Comparison of ENCODE assay signal across 9 cellular contexts in genomic region chr11:111514216-111515031, GRCh38. TPM values are rescaled to one million over a fixed set of nuclear protein-coding genes. Genes with fewer than 3 reads are reported as not detected.
A peak's percentile ranks its signal among the peaks of the same experiment; 100 is the strongest.
DNase-seq lines count a peak whose midpoint lies in the region; ATAC-seq, FAIRE-seq and TF ChIP-seq lines count a peak whose summit lies in the region.
"Had no signal": no experiment of that assay in that cellular context is flagged by ENCODE, and none has a peak within 500 bp of the region (broad histone marks: within the 10 kb centered on the region; RNA-seq: fewer than 3 reads in every experiment).

HOATZ (plus strand) TSS chr11:111514778; CDS start chr11:111514785, 7 bp downstream.

- H3K4me3 Mint-ChIP-seq in GM23338: peak within 1 kb of the TSS; percentile 75

- peaks cover 26% of the 10 kb centered on the region for H3K27me3 Mint-ChIP-seq in GM23338 (ENCODE audit: insufficient read depth, low read depth, poor library complexity)

- H3K9me3 Mint-ChIP-seq in GM23338: no peaks in the 10 kb centered on the region

- no peak within 1 kb of the TSS; the same call in 1 of the 2 replicates for H2AFZ ChIP-seq in GM23338
- H2AFZ ChIP-seq in PC-3 (ENCODE audit: low read length): 0 out of 2 replicates have a peak within 1 kb of the TSS, but pooled peaks have one; percentile 3
- no peak within 1 kb of the TSS for H2AFZ ChIP-seq in endothelial cell of umbilical vein (ENCODE audit: low read depth, low read length)
- peak within 1 kb of the TSS; percentile 50 for H2AFZ ChIP-seq in osteoblast (ENCODE audit: low read length)

- peaks cover 11% of the 10 kb centered on the region; the same call in 2 of the 3 replicates for H3K4me1 Mint-ChIP-seq in GM23338

- no TSS peak for BruUV-seq in PC-3 (replicated peaks; lab: Mats Ljungman, UMichigan)
- no TSS peak for BruUV-seq in endothelial cell of umbilical vein (replicated peaks; lab: Mats Ljungman, UMichigan)

- CTCF ChIA-PET in PC-3 (lab: Charles Lee): no interaction called here
- CTCF ChIA-PET in endothelial cell of umbilical vein (lab: Charles Lee): interaction anchor here (1.1 to 1.6 kb wide), 2 partner anchors 26 to 35 kb away, joined by 5 read pairs; partner anchors contain the start of gene LAYN

- POLR2A ChIA-PET in PC-3 (lab: Charles Lee; ENCODE audit: unreplicated experiment): no interaction called here
- POLR2A ChIA-PET in endothelial cell of umbilical vein (lab: Charles Lee): no interaction called here

- H3K4me2 ChIP-seq in GM23338 (peak within 1 kb of the TSS; percentile 84), PC-3 (ENCODE audit: low read length) (no peak within 1 kb of the TSS), endothelial cell of umbilical vein (ENCODE audit: insufficient read depth, low read length) (no peak within 1 kb of the TSS), osteoblast (ENCODE audit: insufficient read depth, low read length) (peak within 1 kb of the TSS; percentile 64)

- peaks cover 45% of the 10 kb centered on the region for H3K27me3 ChIP-seq in GM23338 (ENCODE audit: insufficient read depth)
- H3K27me3 ChIP-seq in PC-3 (ENCODE audit: low read length): no peaks in the 10 kb centered on the region
- peaks cover 21 to 39% of the 10 kb centered on the region in 2 experiments for H3K27me3 ChIP-seq in endothelial cell of umbilical vein (ENCODE audit: control insufficient read depth in 2 of 2, insufficient read depth in 2 of 2, low read length in 2 of 2)
- H3K27me3 ChIP-seq in osteoblast (ENCODE audit: insufficient read depth, low read length): no peaks in the 10 kb centered on the region

- H3K9me3 ChIP-seq in PC-3 (ENCODE audit: low read length): no peaks in the 10 kb centered on the region
- H3K9me3 ChIP-seq in endothelial cell of umbilical vein (replicated peaks; ENCODE audit: control insufficient read depth, insufficient read depth, low read length): no peaks in the 10 kb centered on the region
- no peaks in the 10 kb centered on the region for H3K9me3 ChIP-seq in osteoblast (ENCODE audit: low read depth, low read length)
- H3K9me3 ChIP-seq: right atrium auricular region had no signal

- H3K79me2 ChIP-seq in GM23338 (replicated peaks; ENCODE audit: insufficient read depth): no peaks in the 10 kb centered on the region
- H3K79me2 ChIP-seq in PC-3 (ENCODE audit: low read length): no peaks in the 10 kb centered on the region
- H3K79me2 ChIP-seq in endothelial cell of umbilical vein (ENCODE audit: control insufficient read depth, insufficient read depth, low read length): no peaks in the 10 kb centered on the region
- no peaks in the 10 kb centered on the region for H3K79me2 ChIP-seq in osteoblast (ENCODE audit: insufficient read depth, low read length)

- H3K9me1 ChIP-seq in endothelial cell of umbilical vein (replicated peaks; ENCODE audit: control insufficient read depth, extremely low read depth, insufficient read depth, low read length): no peaks in the 10 kb centered on the region

- H3K27ac ChIP-seq in GM23338 (ENCODE audit: low read depth) (no peak within 1 kb of the TSS), PC-3 (ENCODE audit: low read length) (no peak within 1 kb of the TSS), endothelial cell of umbilical vein (ENCODE audit: insufficient read depth, low read depth, low read length) (no peak within 1 kb of the TSS), osteoblast (ENCODE audit: low read depth, low read length) (no peak within 1 kb of the TSS)
- H3K27ac ChIP-seq: right atrium auricular region had no signal

- peaks cover 22% of the 10 kb centered on the region for H3K4me1 ChIP-seq in GM23338 (ENCODE audit: insufficient read depth)
- no peaks in the 10 kb centered on the region for H3K4me1 ChIP-seq in PC-3 (ENCODE audit: insufficient read depth, low read length)
- H3K4me1 ChIP-seq in endothelial cell of umbilical vein (ENCODE audit: control insufficient read depth, extremely low read depth, insufficient read depth, low read length): peaks cover 4% of the 10 kb centered on the region
- no peaks in the 10 kb centered on the region for H3K4me1 ChIP-seq in osteoblast (ENCODE audit: insufficient read depth, low read length)

- peak within 1 kb of the TSS; percentile 61 for H3K4me3 ChIP-seq in GM23338
- no peak within 1 kb of the TSS for H3K4me3 ChIP-seq in PC-3 (ENCODE audit: low read length)
- H3K4me3 ChIP-seq in endothelial cell of umbilical vein (replicated peaks in 1 of 3; ENCODE audit: insufficient read depth in 1 of 3, low read depth in 1 of 3, low read length in 3 of 3): no peak within 1 kb of the TSS
- H3K4me3 ChIP-seq in osteoblast (ENCODE audit: insufficient read depth, low read length): peak within 1 kb of the TSS; percentile 48

- peak; percentile 57 for ATAC-seq in GM23338
- no peak for ATAC-seq in PC-3

- intact Hi-C loops in PC-3 (cut with micrococcal nuclease) (no loop called here), endothelial cell of umbilical vein (cut with micrococcal nuclease) (loop anchor here (2.0 kb wide), 1 partner anchor 26 kb away; the partner anchor contains the start of gene LAYN)

- DNase-seq in GM23338 (ENCODE audit: low spot score) (peak; percentile 95), PC-3 (no peak), endothelial cell of umbilical vein (ENCODE audit: low read depth, low spot score) (no peak), osteoblast (ENCODE audit: insufficient read length, low spot score, missing footprints) (peak; percentile 91), HCEC 1CT (no peak), GF-D8 (lab: John Stamatoyannopoulos, UW) (no peak), NCI-H2171 treated with DMSO at 0.1 percent for 48 hours (lab: John Stamatoyannopoulos, UW) (no peak), occipital lobe (lab: John Stamatoyannopoulos, UW) (no peak)

- H3F3A ChIP-seq in GM23338 (replicated peaks; ENCODE audit: low read depth) (peaks cover 6% of the 10 kb centered on the region; the same call in 1 of the 2 replicates), PC-3 (ENCODE audit: low read length, unreplicated experiment) (no peaks in the 10 kb centered on the region)

- FAIRE-seq in endothelial cell of umbilical vein (lab: Jason Lieb, UNC): no peak

- dilution Hi-C loops in endothelial cell of umbilical vein (cut with MboI; ENCODE audit: extremely low pct_ligation_motif_present, low sequenced_read_pairs): no loop called here

- TF ChIP-seq CTCF in GM23338 (conservative IDR thresholded peaks at IDR 0.05; ENCODE audit: low read depth in 2 of 2) (no peak; a peak in 1 of 4 replicates), PC-3 (conservative IDR thresholded peaks at IDR 0.05; ENCODE audit: low read depth, low read length) (no peak), endothelial cell of umbilical vein (IDR thresholded peaks at IDR 0.05; ENCODE audit: extremely low read depth in 1 of 2, insufficient read depth in 1 of 2, low read depth in 1 of 2, low read length in 2 of 2) (no peak), osteoblast (IDR thresholded peaks at IDR 0.05; ENCODE audit: extremely low read depth, low read depth, low read length) (peak; percentile 7)

- TF ChIP-seq POLR2A in endothelial cell of umbilical vein (IDR thresholded peaks at IDR 0.05; ENCODE audit: low read depth, low read length): no peak

- no peaks in the 10 kb centered on the region for H3K36me3 Mint-ChIP-seq in GM23338 (ENCODE audit: low read depth)

- no peak within 1 kb of the TSS for H3K27ac Mint-ChIP-seq in GM23338

- H4K20me1 ChIP-seq in GM23338 (replicated peaks; ENCODE audit: insufficient read depth): no peaks in the 10 kb centered on the region
- no peaks in the 10 kb centered on the region for H4K20me1 ChIP-seq in PC-3 (ENCODE audit: low read length)
- H4K20me1 ChIP-seq in endothelial cell of umbilical vein (replicated peaks; ENCODE audit: control insufficient read depth, extremely low read depth, insufficient read depth, low read length): no peaks in the 10 kb centered on the region
- no peaks in the 10 kb centered on the region for H4K20me1 ChIP-seq in osteoblast (ENCODE audit: insufficient read depth, low read length)

- no peak within 1 kb of the TSS for H3K9ac ChIP-seq in PC-3 (ENCODE audit: low read length)
- H3K9ac ChIP-seq in endothelial cell of umbilical vein (replicated peaks; ENCODE audit: extremely low read depth, insufficient read depth, low read length): no peak within 1 kb of the TSS

- H3K36me3 ChIP-seq in GM23338 (ENCODE audit: insufficient read depth) (no peaks in the 10 kb centered on the region), PC-3 (ENCODE audit: low read depth, low read length) (no peaks in the 10 kb centered on the region), endothelial cell of umbilical vein (ENCODE audit: control insufficient read depth in 2 of 2, extremely low read depth in 1 of 2, insufficient read depth in 2 of 2, low read length in 2 of 2) (no peaks in the 10 kb centered on the region), osteoblast (ENCODE audit: insufficient read depth, low read length) (no peaks in the 10 kb centered on the region)
- H3K36me3 ChIP-seq: right atrium auricular region had no signal

- H3K9me2 ChIP-seq in GM23338 (ENCODE audit: insufficient read depth) (no peaks in the 10 kb centered on the region), PC-3 (replicated peaks; ENCODE audit: low read length) (0 out of 2 replicates have a peak, but pooled peaks cover 2% of the 10 kb centered on the region)

TF ChIP-seq in GM23338, 12 proteins besides CTCF, POLR2A, EP300 and RAD21 (continues in another document):
- TF ChIP-seq EZH2phosphoT487 (IDR thresholded peaks at IDR 0.05; ENCODE audit: unreplicated experiment): no peak
- TF ChIP-seq STAT1 (IDR thresholded peaks at IDR 0.05; ENCODE audit: unreplicated experiment): no peak
- no peak for TF ChIP-seq JUNB (IDR thresholded peaks at IDR 0.05; ENCODE audit: unreplicated experiment)
- TF ChIP-seq POLR2AphosphoS5 (IDR thresholded peaks at IDR 0.05; ENCODE audit: low read depth): no peak

TF ChIP-seq in endothelial cell of umbilical vein, 7 proteins besides CTCF, POLR2A, EP300 and RAD21 (continues in another document):
- TF ChIP-seq FOS (IDR thresholded peaks at IDR 0.05; ENCODE audit: borderline replicate concordance, insufficient read depth, low read length) (no peak), POLR2AphosphoS5 (IDR thresholded peaks at IDR 0.05; ENCODE audit: insufficient read depth, low read depth, low read length) (no peak), GATA2 (IDR thresholded peaks at IDR 0.05; ENCODE audit: insufficient read depth, insufficient read length, low read depth, low read length) (no peak), MYC (IDR thresholded peaks at IDR 0.05; ENCODE audit: low read depth, low read length) (no peak)

RNA-seq across cellular contexts. Expression of gene HOATZ, which starts in this region (rescaled TPM):
- total RNA-seq in GM23338 (2014; rRNA removed; shearing (Covaris generic)): not detected in 2 replicates
- polyA plus RNA-seq in GM23338 (2016; fragmentation: Nextera tagmentation; extraction: Ambion mirVana) (not detected in 2 replicates), endothelial cell of umbilical vein (not detected in 2 replicates)
- total RNA-seq in PC-3 (2014; rRNA removed) (not detected in 2 replicates), endothelial cell of umbilical vein (not detected in 2 replicates), osteoblast (not detected in 2 replicates), occipital lobe (not detected)
- not detected in 2 replicates for polyA plus RNA-seq in endothelial cell of umbilical vein (2011; cell fraction: cytosol; rRNA removed)
- polyA plus RNA-seq in endothelial cell of umbilical vein (2011; cell fraction: nucleus; rRNA removed): not detected in 2 replicates
- not detected in 2 replicates for polyA plus RNA-seq in endothelial cell of umbilical vein (2012)
- not detected in 2 replicates for polyA minus RNA-seq in endothelial cell of umbilical vein
- polyA minus RNA-seq in endothelial cell of umbilical vein (2011; cell fraction: cytosol; rRNA and poly(A)+ RNA removed): not detected
- polyA minus RNA-seq in endothelial cell of umbilical vein (2011; cell fraction: nucleus; rRNA and poly(A)+ RNA removed): not detected in 2 replicates
- total RNA-seq: right atrium auricular region had no signal

Comparison
In these comparisons a context has a peak if more than half of its experiments do, and no peak if none do; other contexts are left out.
1. Peak in DNase-seq, ATAC-seq, H3K4me3 ChIP-seq and H3K4me2 ChIP-seq in GM23338; RNA of the gene not detected or under 1 TPM.
2. Peak in DNase-seq, H3K4me3 ChIP-seq and H3K4me2 ChIP-seq in osteoblast; RNA of the gene not detected or under 1 TPM.
3. H2AFZ ChIP-seq: peak in PC-3 (single experiment) and osteoblast (single experiment); none in GM23338 (single experiment) and endothelial cell of umbilical vein (single experiment).